In genomic region chr6:151178373-151178772, GRCh38 we compare ENCODE assay signal across 1 cellular context.
TF ChIP-seq lines count a peak whose summit lies in the region.

No MANE protein-coding gene starts in this region.

TF ChIP-seq in GM23338, 12 proteins besides CTCF, POLR2A, EP300 and RAD21 (continued from another document):
- TF ChIP-seq ZNF462 (CRISPR knock-in tag; IDR thresholded peaks at IDR 0.05) (no peak), REST (IDR thresholded peaks at IDR 0.05; ENCODE audit: unreplicated experiment) (no peak), EZH2phosphoT487 (IDR thresholded peaks at IDR 0.05; ENCODE audit: unreplicated experiment) (no peak), EZH2 (IDR thresholded peaks at IDR 0.05; ENCODE audit: low read depth, unreplicated experiment) (no peak), STAT1 (IDR thresholded peaks at IDR 0.05; ENCODE audit: unreplicated experiment) (no peak), NANOG (IDR thresholded peaks at IDR 0.05; ENCODE audit: borderline replicate concordance) (no peak)
